Comparison of ENCODE assay signal across 2 cellular contexts in the genomic region with DNA sequence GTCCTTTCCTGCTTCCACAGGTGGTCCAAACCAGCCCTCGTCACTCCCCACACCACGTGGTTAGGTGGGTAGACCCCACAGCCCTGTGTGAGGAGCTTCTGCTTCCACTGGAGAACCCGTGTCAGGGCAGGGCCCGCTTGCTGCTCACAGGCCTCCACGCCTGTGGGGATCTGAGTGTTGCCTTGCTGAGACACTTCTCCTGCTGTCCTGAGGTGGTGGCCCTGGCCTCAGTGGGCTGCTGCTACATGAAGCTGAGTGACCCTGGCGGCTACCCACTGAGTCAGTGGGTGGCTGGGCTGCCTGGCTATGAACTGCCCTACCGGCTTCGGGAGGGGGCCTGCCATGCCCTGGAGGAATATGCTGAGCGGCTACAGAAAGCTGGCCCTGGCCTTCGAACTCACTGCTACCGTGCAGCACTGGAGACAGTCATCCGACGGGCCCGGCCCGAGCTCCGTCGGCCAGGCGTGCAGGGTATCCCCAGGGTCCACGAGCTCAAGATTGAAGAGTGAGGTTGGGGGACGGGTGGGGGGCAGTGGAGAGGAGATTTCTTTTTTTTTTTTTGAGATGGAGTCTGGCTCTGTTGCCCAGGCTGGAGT.
TF ChIP-seq lines count a peak whose summit lies in the region.

No MANE protein-coding gene starts in this region.

TF ChIP-seq in HEK293, 187 proteins besides CTCF, POLR2A, EP300 and RAD21:
- peak; percentile 10; the same call in 1 of the 2 replicates for TF ChIP-seq SCRT1 (tag by site-specific recombination; IDR thresholded peaks at IDR 0.05; ENCODE audit: borderline replicate concordance)
- TF ChIP-seq IKZF3 (tag by site-specific recombination; IDR thresholded peaks at IDR 0.05), result no peak
- TF ChIP-seq SCRT2 (tag by site-specific recombination; IDR thresholded peaks at IDR 0.05), result 0 out of 2 replicates have a peak, but pooled peaks have one; percentile 19

TF ChIP-seq in GM12878, 131 proteins besides CTCF, POLR2A, EP300 and RAD21:
- TF ChIP-seq FOS (IDR thresholded peaks at IDR 0.05; ENCODE audit: borderline replicate concordance, extremely low read depth, insufficient read length), result no peak
- no peak for TF ChIP-seq SIN3A (IDR thresholded peaks at IDR 0.05; ENCODE audit: low read depth, low read length)
- no peak for TF ChIP-seq LARP7 (IDR thresholded peaks at IDR 0.05)
- TF ChIP-seq, protein P1, sequence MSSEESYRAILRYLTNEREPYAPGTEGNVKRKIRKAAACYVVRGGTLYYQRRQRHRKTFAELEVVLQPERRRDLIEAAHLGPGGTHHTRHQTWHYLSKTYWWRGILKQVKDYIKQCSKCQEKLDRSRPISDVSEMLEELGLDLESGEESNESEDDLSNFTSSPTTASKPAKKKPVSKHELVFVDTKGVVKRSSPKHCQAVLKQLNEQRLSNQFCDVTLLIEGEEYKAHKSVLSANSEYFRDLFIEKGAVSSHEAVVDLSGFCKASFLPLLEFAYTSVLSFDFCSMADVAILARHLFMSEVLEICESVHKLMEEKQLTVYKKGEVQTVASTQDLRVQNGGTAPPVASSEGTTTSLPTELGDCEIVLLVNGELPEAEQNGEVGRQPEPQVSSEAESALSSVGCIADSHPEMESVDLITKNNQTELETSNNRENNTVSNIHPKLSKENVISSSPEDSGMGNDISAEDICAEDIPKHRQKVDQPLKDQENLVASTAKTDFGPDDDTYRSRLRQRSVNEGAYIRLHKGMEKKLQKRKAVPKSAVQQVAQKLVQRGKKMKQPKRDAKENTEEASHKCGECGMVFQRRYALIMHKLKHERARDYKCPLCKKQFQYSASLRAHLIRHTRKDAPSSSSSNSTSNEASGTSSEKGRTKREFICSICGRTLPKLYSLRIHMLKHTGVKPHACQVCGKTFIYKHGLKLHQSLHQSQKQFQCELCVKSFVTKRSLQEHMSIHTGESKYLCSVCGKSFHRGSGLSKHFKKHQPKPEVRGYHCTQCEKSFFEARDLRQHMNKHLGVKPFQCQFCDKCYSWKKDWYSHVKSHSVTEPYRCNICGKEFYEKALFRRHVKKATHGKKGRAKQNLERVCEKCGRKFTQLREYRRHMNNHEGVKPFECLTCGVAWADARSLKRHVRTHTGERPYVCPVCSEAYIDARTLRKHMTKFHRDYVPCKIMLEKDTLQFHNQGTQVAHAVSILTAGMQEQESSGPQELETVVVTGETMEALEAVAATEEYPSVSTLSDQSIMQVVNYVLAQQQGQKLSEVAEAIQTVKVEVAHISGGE (CRISPR knock-in tag; IDR thresholded peaks at IDR 0.05), result no peak
- TF ChIP-seq WRNIP1 (IDR thresholded peaks at IDR 0.05; ENCODE audit: borderline replicate concordance, low read depth, low read length), result no peak
- no peak for TF ChIP-seq ZNF384 (IDR thresholded peaks at IDR 0.05; ENCODE audit: borderline replicate concordance, low read depth, low read length)
- TF ChIP-seq, protein P2, sequence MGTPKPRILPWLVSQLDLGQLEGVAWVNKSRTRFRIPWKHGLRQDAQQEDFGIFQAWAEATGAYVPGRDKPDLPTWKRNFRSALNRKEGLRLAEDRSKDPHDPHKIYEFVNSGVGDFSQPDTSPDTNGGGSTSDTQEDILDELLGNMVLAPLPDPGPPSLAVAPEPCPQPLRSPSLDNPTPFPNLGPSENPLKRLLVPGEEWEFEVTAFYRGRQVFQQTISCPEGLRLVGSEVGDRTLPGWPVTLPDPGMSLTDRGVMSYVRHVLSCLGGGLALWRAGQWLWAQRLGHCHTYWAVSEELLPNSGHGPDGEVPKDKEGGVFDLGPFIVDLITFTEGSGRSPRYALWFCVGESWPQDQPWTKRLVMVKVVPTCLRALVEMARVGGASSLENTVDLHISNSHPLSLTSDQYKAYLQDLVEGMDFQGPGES (IDR thresholded peaks at IDR 0.05), result no peak
- TF ChIP-seq SREBF1 (IDR thresholded peaks at IDR 0.05; ENCODE audit: low read length), result no peak
- TF ChIP-seq TBL1XR1 (IDR thresholded peaks at IDR 0.05; ENCODE audit: low read depth, low read length), result no peak
- no peak for TF ChIP-seq ZNF207 (IDR thresholded peaks at IDR 0.05; ENCODE audit: borderline replicate concordance)
- TF ChIP-seq, protein P3, sequence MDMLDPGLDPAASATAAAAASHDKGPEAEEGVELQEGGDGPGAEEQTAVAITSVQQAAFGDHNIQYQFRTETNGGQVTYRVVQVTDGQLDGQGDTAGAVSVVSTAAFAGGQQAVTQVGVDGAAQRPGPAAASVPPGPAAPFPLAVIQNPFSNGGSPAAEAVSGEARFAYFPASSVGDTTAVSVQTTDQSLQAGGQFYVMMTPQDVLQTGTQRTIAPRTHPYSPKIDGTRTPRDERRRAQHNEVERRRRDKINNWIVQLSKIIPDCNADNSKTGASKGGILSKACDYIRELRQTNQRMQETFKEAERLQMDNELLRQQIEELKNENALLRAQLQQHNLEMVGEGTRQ (IDR thresholded peaks at IDR 0.05; ENCODE audit: borderline replicate concordance, low read depth, low read length), result no peak
- TF ChIP-seq, protein P4, sequence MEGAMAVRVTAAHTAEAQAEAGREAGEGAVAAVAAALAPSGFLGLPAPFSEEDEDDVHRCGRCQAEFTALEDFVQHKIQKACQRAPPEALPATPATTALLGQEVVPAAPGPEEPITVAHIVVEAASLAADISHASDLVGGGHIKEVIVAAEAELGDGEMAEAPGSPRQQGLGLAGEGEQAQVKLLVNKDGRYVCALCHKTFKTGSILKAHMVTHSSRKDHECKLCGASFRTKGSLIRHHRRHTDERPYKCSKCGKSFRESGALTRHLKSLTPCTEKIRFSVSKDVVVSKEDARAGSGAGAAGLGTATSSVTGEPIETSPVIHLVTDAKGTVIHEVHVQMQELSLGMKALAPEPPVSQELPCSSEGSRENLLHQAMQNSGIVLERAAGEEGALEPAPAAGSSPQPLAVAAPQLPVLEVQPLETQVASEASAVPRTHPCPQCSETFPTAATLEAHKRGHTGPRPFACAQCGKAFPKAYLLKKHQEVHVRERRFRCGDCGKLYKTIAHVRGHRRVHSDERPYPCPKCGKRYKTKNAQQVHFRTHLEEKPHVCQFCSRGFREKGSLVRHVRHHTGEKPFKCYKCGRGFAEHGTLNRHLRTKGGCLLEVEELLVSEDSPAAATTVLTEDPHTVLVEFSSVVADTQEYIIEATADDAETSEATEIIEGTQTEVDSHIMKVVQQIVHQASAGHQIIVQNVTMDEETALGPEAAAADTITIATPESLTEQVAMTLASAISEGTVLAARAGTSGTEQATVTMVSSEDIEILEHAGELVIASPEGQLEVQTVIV (IDR thresholded peaks at IDR 0.05; ENCODE audit: borderline replicate concordance, partially characterized antibody), result no peak
- TF ChIP-seq, protein P5, sequence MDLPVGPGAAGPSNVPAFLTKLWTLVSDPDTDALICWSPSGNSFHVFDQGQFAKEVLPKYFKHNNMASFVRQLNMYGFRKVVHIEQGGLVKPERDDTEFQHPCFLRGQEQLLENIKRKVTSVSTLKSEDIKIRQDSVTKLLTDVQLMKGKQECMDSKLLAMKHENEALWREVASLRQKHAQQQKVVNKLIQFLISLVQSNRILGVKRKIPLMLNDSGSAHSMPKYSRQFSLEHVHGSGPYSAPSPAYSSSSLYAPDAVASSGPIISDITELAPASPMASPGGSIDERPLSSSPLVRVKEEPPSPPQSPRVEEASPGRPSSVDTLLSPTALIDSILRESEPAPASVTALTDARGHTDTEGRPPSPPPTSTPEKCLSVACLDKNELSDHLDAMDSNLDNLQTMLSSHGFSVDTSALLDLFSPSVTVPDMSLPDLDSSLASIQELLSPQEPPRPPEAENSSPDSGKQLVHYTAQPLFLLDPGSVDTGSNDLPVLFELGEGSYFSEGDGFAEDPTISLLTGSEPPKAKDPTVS (IDR thresholded peaks at IDR 0.05; ENCODE audit: low read depth, low read length), result no peak
- no peak for TF ChIP-seq NR2F1 (conservative IDR thresholded peaks at IDR 0.05)
- TF ChIP-seq CBFB (IDR thresholded peaks at IDR 0.05; ENCODE audit: low read depth), result no peak
- TF ChIP-seq MEF2A (IDR thresholded peaks at IDR 0.05; ENCODE audit: insufficient read depth, low read depth, low read length), result no peak
- TF ChIP-seq MXI1 (IDR thresholded peaks at IDR 0.05; ENCODE audit: low read depth, low read length), result no peak
- TF ChIP-seq, protein P6, sequence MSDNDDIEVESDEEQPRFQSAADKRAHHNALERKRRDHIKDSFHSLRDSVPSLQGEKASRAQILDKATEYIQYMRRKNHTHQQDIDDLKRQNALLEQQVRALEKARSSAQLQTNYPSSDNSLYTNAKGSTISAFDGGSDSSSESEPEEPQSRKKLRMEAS (IDR thresholded peaks at IDR 0.05; ENCODE audit: low read depth, low read length), result no peak
- no peak for TF ChIP-seq RB1 (IDR thresholded peaks at IDR 0.05; ENCODE audit: borderline replicate concordance)
